8 cellular contexts compared by ENCODE assay signal in genomic region chr1:112715264-112716053, GRCh38. TPM values are rescaled to one million over a fixed set of nuclear protein-coding genes. Genes with fewer than 3 reads are reported as not detected.
DNase-seq lines count a peak whose midpoint lies in the region; ATAC-seq lines count a peak whose summit lies in the region.

A gene with protein sequence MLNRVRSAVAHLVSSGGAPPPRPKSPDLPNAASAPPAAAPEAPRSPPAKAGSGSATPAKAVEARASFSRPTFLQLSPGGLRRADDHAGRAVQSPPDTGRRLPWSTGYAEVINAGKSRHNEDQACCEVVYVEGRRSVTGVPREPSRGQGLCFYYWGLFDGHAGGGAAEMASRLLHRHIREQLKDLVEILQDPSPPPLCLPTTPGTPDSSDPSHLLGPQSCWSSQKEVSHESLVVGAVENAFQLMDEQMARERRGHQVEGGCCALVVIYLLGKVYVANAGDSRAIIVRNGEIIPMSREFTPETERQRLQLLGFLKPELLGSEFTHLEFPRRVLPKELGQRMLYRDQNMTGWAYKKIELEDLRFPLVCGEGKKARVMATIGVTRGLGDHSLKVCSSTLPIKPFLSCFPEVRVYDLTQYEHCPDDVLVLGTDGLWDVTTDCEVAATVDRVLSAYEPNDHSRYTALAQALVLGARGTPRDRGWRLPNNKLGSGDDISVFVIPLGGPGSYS (minus strand): TSS chr1:112715332. CDS start chr1:112715301, 31 bp downstream.

- ATAC-seq in GM19025 (IDR thresholded peaks at IDR 0.05; ENCODE audit: low read depth, unreplicated experiment) (peak; percentile 77), HG03196 (IDR thresholded peaks at IDR 0.05; ENCODE audit: unreplicated experiment) (peak; percentile 80), left lobe of liver (peak; percentile 80)

- DNase-seq in Ammon's horn (ENCODE audit: low spot score) (peak; percentile 84), NCI-H510A (lab: John Stamatoyannopoulos, UW) (peak; percentile 77), cortex of kidney (lab: John Stamatoyannopoulos, UW) (peak; percentile 56), left lobe of liver (ENCODE audit: low spot score) (peak; percentile 100)
- DNase-seq in activated CD4-positive, alpha-beta T cell treated with anti-CD3 and anti-CD28 coated beads for 48 hours: peak; percentile 97
- DNase-seq in stimulated activated CD4-positive, alpha-beta T cell treated with anti-CD3 and anti-CD28 coated beads, Interleukin-1b, Interleukin-23, amount 100 ng/mL, for 4 hours (ENCODE audit: low read depth in 2 of 2): peak; percentile 96

RNA-seq across cellular contexts. Expression of the gene that starts here (rescaled TPM):
- 0.33 TPM for total RNA-seq in left lobe of liver

Comparison
In these comparisons a context has a peak if more than half of its experiments do, and no peak if none do; other contexts are left out.
1. Peak in every context shown above with its lines: DNase-seq and ATAC-seq.
2. Peak in DNase-seq and ATAC-seq in left lobe of liver; RNA of the gene not detected or under 1 TPM.